ENCODE assay signal across 25 cellular contexts in the genomic region with DNA sequence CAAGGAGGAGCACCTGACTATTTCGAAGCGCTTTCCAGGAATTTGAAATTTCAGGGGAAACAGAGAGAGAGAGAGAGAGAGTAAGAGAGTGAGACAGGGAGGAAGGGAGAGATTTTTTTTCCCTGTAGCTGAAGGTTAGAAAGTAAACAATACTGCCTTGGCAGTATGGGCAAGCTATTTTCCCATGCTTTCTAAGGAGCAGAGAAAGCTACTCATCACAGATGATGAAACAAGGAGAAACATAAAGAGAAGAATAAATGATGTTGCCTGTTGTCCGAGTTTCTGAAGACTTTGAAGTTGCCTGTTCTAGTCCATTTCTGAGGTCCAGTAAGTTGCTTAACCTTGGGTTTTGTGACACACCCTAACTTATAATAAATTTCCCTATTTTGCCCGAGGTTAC.
"Had no signal": no experiment of that assay in that cellular context is flagged by ENCODE, and none has a peak within 500 bp of the region (broad histone marks: within the 10 kb centered on the region; RNA-seq: fewer than 3 reads in every experiment).

No MANE protein-coding gene starts in this region.

- H3K27ac ChIP-seq: gastroesophageal sphincter, ovary, right lobe of liver, tibial nerve, VCaP had no signal

- H3K27ac Mint-ChIP-seq: activated CD4-positive, alpha-beta memory T cell treated with anti-CD3 and anti-CD28 coated beads, Interleukin-2, amount 10 ng/mL, durations not matched to agents 7 days and 5 days; activated CD4-positive, alpha-beta T cell treated with anti-CD3 and anti-CD28 coated beads, Interleukin-2, amount 10 ng/mL, durations not matched to agents 7 days and 5 days; activated naive CD4-positive, alpha-beta T cell treated with anti-CD3 and anti-CD28 coated beads, Interleukin-2, amount 50 U/mL, for 24 hours; activated naive CD8-positive, alpha-beta T cell treated with anti-CD3 and anti-CD28 coated beads, Interleukin-2, amount 50 U/mL, for 24 hours; activated T-helper 2 cell treated with anti-CD3 and anti-CD28 coated beads, Interferon-gamma antibody, Interleukin-2, Interleukin-4, amounts not matched to agents 10 μg/mL and 5 μg/mL and 100 μg/mL, durations not matched to agents 14 hours and 24 hours and 36 hours; naive thymus-derived CD4-positive, alpha-beta T cell; progenitor cell of endocrine pancreas; T-helper 2 cell treated with Interferon-gamma antibody and Interleukin-4, amounts not matched to agents 5 μg/mL and 100 μg/mL, for 36 hours had no signal

- H3K36me3 Mint-ChIP-seq: activated naive CD4-positive, alpha-beta T cell treated with anti-CD3 and anti-CD28 coated beads, Interleukin-2, amount 50 U/mL, for 24 hours; naive thymus-derived CD4-positive, alpha-beta T cell had no signal

- H3K27me3 ChIP-seq: gastroesophageal sphincter, ovary had no signal

- H3K4me3 Mint-ChIP-seq: activated CD4-positive, alpha-beta memory T cell treated with anti-CD3 and anti-CD28 coated beads, Interleukin-2, amount 10 ng/mL, durations not matched to agents 7 days and 5 days; activated CD4-positive, alpha-beta T cell treated with anti-CD3 and anti-CD28 coated beads, Interleukin-2, amount 10 ng/mL, durations not matched to agents 7 days and 5 days; activated naive CD4-positive, alpha-beta T cell treated with anti-CD3 and anti-CD28 coated beads, Interleukin-2, amount 50 U/mL, for 24 hours; activated naive CD8-positive, alpha-beta T cell treated with anti-CD3 and anti-CD28 coated beads, Interleukin-2, amount 50 U/mL, for 24 hours; activated T-cell treated with anti-CD3 and anti-CD28 coated beads, Interleukin-2, amount 50 U/mL, for 4 hours; central memory CD8-positive, alpha-beta T cell; naive thymus-derived CD4-positive, alpha-beta T cell; T-helper 2 cell treated with Interferon-gamma antibody and Interleukin-4, amounts not matched to agents 5 μg/mL and 100 μg/mL, for 36 hours had no signal

- H3K36me3 ChIP-seq: gastroesophageal sphincter, ovary, right lobe of liver, tibial nerve had no signal

- DNase-seq: activated CD4-positive, alpha-beta memory T cell treated with anti-CD3 and anti-CD28 coated beads, Interleukin-2, amount 10 ng/mL, durations not matched to agents 7 days and 5 days; activated CD4-positive, alpha-beta T cell treated with anti-CD3 and anti-CD28 coated beads, Interleukin-2, amount 10 ng/mL, durations not matched to agents 7 days and 5 days; activated CD8-positive, alpha-beta memory T cell treated with anti-CD3 and anti-CD28 coated beads, Interleukin-2, amount 50 U/mL, for 48 hours; activated naive CD8-positive, alpha-beta T cell treated with anti-CD3 and anti-CD28 coated beads, Interleukin-2, amount 50 U/mL, for 24 hours; activated T-cell treated with anti-CD3 and anti-CD28 coated beads, Interleukin-2, amount 50 U/mL, for 4 hours; effector CD8-positive, alpha-beta T cell; hippocampal formation; left cardiac atrium; left ventricle myocardium superior; midbrain; naive thymus-derived CD4-positive, alpha-beta T cell; ovary; right lobe of liver; stimulated activated CD4-positive, alpha-beta T cell treated with anti-CD3 and anti-CD28 coated beads, Interleukin-2, amount 100 ng/mL, for 48 hours; stimulated activated naive CD4-positive, alpha-beta T cell treated with Interleukin-2 at 50 U/mL for 16 hours; T-helper 1 cell had no signal

- H3K4me1 ChIP-seq: gastroesophageal sphincter, right lobe of liver, tibial nerve had no signal

- H3K4me1 Mint-ChIP-seq: activated CD4-positive, alpha-beta memory T cell treated with anti-CD3 and anti-CD28 coated beads, Interleukin-2, amount 10 ng/mL, durations not matched to agents 7 days and 5 days; activated CD4-positive, alpha-beta T cell treated with anti-CD3 and anti-CD28 coated beads, Interleukin-2, amount 10 ng/mL, durations not matched to agents 7 days and 5 days; activated naive CD4-positive, alpha-beta T cell treated with anti-CD3 and anti-CD28 coated beads, Interleukin-2, amount 50 U/mL, for 24 hours; central memory CD8-positive, alpha-beta T cell; naive thymus-derived CD4-positive, alpha-beta T cell had no signal

- H3K27me3 Mint-ChIP-seq: activated CD4-positive, alpha-beta memory T cell treated with anti-CD3 and anti-CD28 coated beads, Interleukin-2, amount 10 ng/mL, durations not matched to agents 7 days and 5 days; activated CD4-positive, alpha-beta T cell treated with anti-CD3 and anti-CD28 coated beads, Interleukin-2, amount 10 ng/mL, durations not matched to agents 7 days and 5 days; activated naive CD4-positive, alpha-beta T cell treated with anti-CD3 and anti-CD28 coated beads, Interleukin-2, amount 50 U/mL, for 24 hours; activated naive CD8-positive, alpha-beta T cell treated with anti-CD3 and anti-CD28 coated beads, Interleukin-2, amount 50 U/mL, for 24 hours; central memory CD8-positive, alpha-beta T cell; progenitor cell of endocrine pancreas had no signal

- ATAC-seq: activated CD4-positive, CD25-positive, alpha-beta regulatory T cell treated with anti-CD3 and anti-CD28 coated beads, Interleukin-2, amount 50 U/mL, for 24 hours; activated T-cell treated with anti-CD3 and anti-CD28 coated beads, Interleukin-2, amount 50 U/mL, for 4 hours; gastroesophageal sphincter; left cardiac atrium; left ventricle myocardium superior; naive thymus-derived CD4-positive, alpha-beta T cell; right lobe of liver had no signal

- H3K4me3 ChIP-seq: gastroesophageal sphincter, ovary, right lobe of liver, tibial nerve had no signal

- H3K9me3 Mint-ChIP-seq: activated CD4-positive, alpha-beta memory T cell treated with anti-CD3 and anti-CD28 coated beads, Interleukin-2, amount 10 ng/mL, durations not matched to agents 7 days and 5 days; activated CD4-positive, alpha-beta T cell treated with anti-CD3 and anti-CD28 coated beads, Interleukin-2, amount 10 ng/mL, durations not matched to agents 7 days and 5 days; activated naive CD4-positive, alpha-beta T cell treated with anti-CD3 and anti-CD28 coated beads, Interleukin-2, amount 50 U/mL, for 24 hours; activated naive CD8-positive, alpha-beta T cell treated with anti-CD3 and anti-CD28 coated beads, Interleukin-2, amount 50 U/mL, for 24 hours; activated T-cell treated with anti-CD3 and anti-CD28 coated beads, Interleukin-2, amount 50 U/mL, for 4 hours; activated T-helper 2 cell treated with anti-CD3 and anti-CD28 coated beads, Interferon-gamma antibody, Interleukin-2, Interleukin-4, amounts not matched to agents 10 μg/mL and 5 μg/mL and 100 μg/mL, durations not matched to agents 14 hours and 24 hours and 36 hours; central memory CD8-positive, alpha-beta T cell; naive thymus-derived CD4-positive, alpha-beta T cell; T-helper 2 cell treated with Interferon-gamma antibody and Interleukin-4, amounts not matched to agents 5 μg/mL and 100 μg/mL, for 36 hours had no signal
